ENCODE assay signal across 8 cellular contexts in genomic region chr18:54357082-54357659, GRCh38. TPM values are rescaled to one million over a fixed set of nuclear protein-coding genes. Genes with fewer than 3 reads are reported as not detected.
A peak's percentile ranks its signal among the peaks of the same experiment; 100 is the strongest.
DNase-seq lines count a peak whose midpoint lies in the region; ATAC-seq and TF ChIP-seq lines count a peak whose summit lies in the region.

No MANE protein-coding gene starts in this region.

- DNase-seq in activated T-cell treated with anti-CD3 and anti-CD28 coated beads for 4 hours (peak; percentile 5), SK-N-MC (ENCODE audit: low read depth, low spot score) (no peak), esophagus muscularis mucosa (ENCODE audit: extremely low spot score) (peak; percentile 92), omental fat pad (ENCODE audit: low spot score) (no peak)
- DNase-seq in activated T-cell treated with anti-CD3 and anti-CD28 coated beads, Interleukin-2, amount 50 U/mL, for 48 hours, result no peak
- no peak for DNase-seq in activated CD4-positive, alpha-beta T cell treated with anti-CD3 and anti-CD28 coated beads, Interleukin-2, amount 50 U/mL, for 48 hours

- H3K4me1 ChIP-seq in esophagus muscularis mucosa, result peaks cover 0 to 19% (median 15%) of the 10 kb centered on the region in 4 donors

- intact Hi-C loops in esophagus muscularis mucosa (cut with DNase I), result no loop called here

- H3K27ac ChIP-seq in SK-N-MC, result no peak overlapping the region
- H3K27ac ChIP-seq in esophagus muscularis mucosa (replicated peaks in 1 of 4), result peak overlapping the region; percentile 42 to 68 (median 54)

- TF ChIP-seq POLR2A in esophagus muscularis mucosa (IDR thresholded peaks at IDR 0.05; ENCODE audit: low read depth), result no peak

- no peaks in the 10 kb centered on the region for H3K27me3 ChIP-seq in esophagus muscularis mucosa

- no peak for TF ChIP-seq EP300 in esophagus muscularis mucosa (IDR thresholded peaks at IDR 0.05)

- H3K4me3 ChIP-seq in SK-N-MC (peak overlapping the region; percentile 92), esophagus muscularis mucosa (peak overlapping the region; percentile 67 to 78 (median 74))

- WGBS in esophagus muscularis mucosa, result 6% methylated on average over 7 of the region's 15 CpGs

- TF ChIP-seq CTCF in esophagus muscularis mucosa (IDR thresholded peaks at IDR 0.05), result no peak
- TF ChIP-seq CTCF in omental fat pad (IDR thresholded peaks at IDR 0.05), result no peak

- peak; percentile 9 for ATAC-seq in HG03064 (IDR thresholded peaks at IDR 0.05; ENCODE audit: low read depth, unreplicated experiment)
- ATAC-seq in omental fat pad (ENCODE audit: low FRiP score), result peak; percentile 28
- no peak for ATAC-seq in GM18520 (IDR thresholded peaks at IDR 0.05; ENCODE audit: unreplicated experiment)

- H3K36me3 ChIP-seq in SK-N-MC (ENCODE audit: insufficient read depth, low read length), result no peaks in the 10 kb centered on the region; the same call in 1 of the 2 replicates
- peaks cover 0 to 4% (median 0%) of the 10 kb centered on the region in 4 donors for H3K36me3 ChIP-seq in esophagus muscularis mucosa

- H3K9ac ChIP-seq in SK-N-MC (ENCODE audit: insufficient read length), result peak overlapping the region; percentile 71

- H3K9me3 ChIP-seq in SK-N-MC (ENCODE audit: low read depth, low read length) (no peaks in the 10 kb centered on the region), esophagus muscularis mucosa (no peaks in the 10 kb centered on the region)

RNA-seq across cellular contexts. Expression of gene STARD6, which starts 0.5 kb away (rescaled TPM):
- not detected for total RNA-seq in esophagus muscularis mucosa
- not detected for total RNA-seq in omental fat pad

RNA-seq across cellular contexts. Expression of gene C18orf54, which starts 0.5 kb away (rescaled TPM):
- total RNA-seq in esophagus muscularis mucosa (1 to 10 TPM in 2 of 4 donors, under 1 TPM in 2; 0.84 to 1.7 (median 1.1) TPM), omental fat pad (1 to 10 TPM in 1 of 4 donors, under 1 TPM in 3; 0.74 to 4.6 (median 0.95) TPM)

Comparison
In these comparisons a context has a peak if more than half of its experiments do, and no peak if none do; other contexts are left out.
1. DNase-seq: peak in activated T-cell treated with anti-CD3 and anti-CD28 coated beads for 4 hours (single experiment) and esophagus muscularis mucosa (single experiment); none in activated T-cell treated with anti-CD3 and anti-CD28 coated beads, Interleukin-2, amount 50 U/mL, for 48 hours (0 of 2), SK-N-MC (single experiment), omental fat pad (single experiment) and activated CD4-positive, alpha-beta T cell treated with anti-CD3 and anti-CD28 coated beads, Interleukin-2, amount 50 U/mL, for 48 hours (0 of 2).